20 cellular contexts compared by ENCODE assay signal in genomic region chrX:137198040-137198439, GRCh38.
DNase-seq lines count a peak whose midpoint lies in the region; ATAC-seq, FAIRE-seq and TF ChIP-seq lines count a peak whose summit lies in the region.
"Had no signal": no experiment of that assay in that cellular context is flagged by ENCODE, and none has a peak within 500 bp of the region (broad histone marks: within the 10 kb centered on the region; RNA-seq: fewer than 3 reads in every experiment).

No MANE protein-coding gene starts in this region.

- intact Hi-C loops in PC-3 (cut with micrococcal nuclease): loop anchor here (5.0 to 10.0 kb wide), 2 partner anchors 83 to 834 kb away; no protein-coding TSS in a partner anchor

- no peak overlapping the region for H3K9ac ChIP-seq in PC-3 (ENCODE audit: low read length)
- no peak overlapping the region for H3K9ac ChIP-seq in astrocyte (ENCODE audit: low read length)
- H3K9ac ChIP-seq: BLaER1 had no signal

- POLR2A ChIA-PET in PC-3 (lab: Charles Lee; ENCODE audit: unreplicated experiment): no interaction called here

- H3K4me2 ChIP-seq in PC-3 (ENCODE audit: low read length): peak overlapping the region; percentile 68
- no peak overlapping the region for H3K4me2 ChIP-seq in astrocyte (ENCODE audit: low read length)
- H3K4me2 ChIP-seq: BLaER1, GM23338 had no signal

- BruUV-seq in PC-3 (replicated peaks; lab: Mats Ljungman, UMichigan): no TSS peak

- peak; percentile 17 for FAIRE-seq in astrocyte (lab: Jason Lieb, UNC)
- FAIRE-seq: A204.1, GM12891, GM18507 had no signal

- H3K27ac ChIP-seq in PC-3 (ENCODE audit: low read length) (peak overlapping the region; percentile 75), astrocyte (ENCODE audit: low read depth, low read length) (no peak overlapping the region), epithelial cell of prostate (peak overlapping the region; percentile 32)
- H3K27ac ChIP-seq: BLaER1, C4-2B had no signal

- no peaks in the 10 kb centered on the region for H3K9me3 Mint-ChIP-seq in astrocyte (ENCODE audit: unreplicated experiment)
- H3K9me3 Mint-ChIP-seq: CD4-positive, CD25-positive, alpha-beta regulatory T cell; CD8-positive, alpha-beta T cell; GM23338 had no signal

- no peaks in the 10 kb centered on the region for H3K9me2 ChIP-seq in PC-3 (replicated peaks; ENCODE audit: low read length)

- no peaks in the 10 kb centered on the region for H4K20me1 ChIP-seq in PC-3 (ENCODE audit: low read length)
- H4K20me1 ChIP-seq in astrocyte (ENCODE audit: insufficient read depth, low read length): no peaks in the 10 kb centered on the region
- H4K20me1 ChIP-seq: BLaER1 had no signal

- H2AFZ ChIP-seq in PC-3 (ENCODE audit: low read length): no peak overlapping the region
- no peak overlapping the region for H2AFZ ChIP-seq in astrocyte (ENCODE audit: low read depth, low read length)
- H2AFZ ChIP-seq: GM23338 had no signal

- no peaks in the 10 kb centered on the region for H3K79me2 ChIP-seq in PC-3 (ENCODE audit: low read length)
- no peaks in the 10 kb centered on the region for H3K79me2 ChIP-seq in astrocyte (ENCODE audit: insufficient read depth, low read length)

- H3K4me1 ChIP-seq in PC-3 (ENCODE audit: insufficient read depth, low read length): peaks cover 38% of the 10 kb centered on the region
- no peaks in the 10 kb centered on the region for H3K4me1 ChIP-seq in astrocyte (ENCODE audit: insufficient read depth, low read length)
- H3K4me1 ChIP-seq: BLaER1 had no signal

- H3K4me1 Mint-ChIP-seq in astrocyte (ENCODE audit: low read depth, unreplicated experiment): no peaks in the 10 kb centered on the region
- H3K4me1 Mint-ChIP-seq: B cell; CD4-positive, CD25-positive, alpha-beta regulatory T cell; GM23338; H9 had no signal

- H3K27ac Mint-ChIP-seq in astrocyte (ENCODE audit: unreplicated experiment): no peak overlapping the region
- H3K27ac Mint-ChIP-seq: B cell; CD4-positive, CD25-positive, alpha-beta regulatory T cell; CD8-positive, alpha-beta T cell; GM23338; H9 had no signal

- ATAC-seq in PC-3 (peak; percentile 71), HG03442 (IDR thresholded peaks at IDR 0.05; ENCODE audit: unreplicated experiment) (no peak)
- ATAC-seq: CD8-positive, alpha-beta T cell; GM23338; HCT116 had no signal

- H3K27me3 ChIP-seq in PC-3 (ENCODE audit: low read length) (no peaks in the 10 kb centered on the region), astrocyte (ENCODE audit: insufficient read depth, low read length) (no peaks in the 10 kb centered on the region)

- H3K27me3 Mint-ChIP-seq in astrocyte (ENCODE audit: low read depth, unreplicated experiment): peaks cover 14% of the 10 kb centered on the region
- H3K27me3 Mint-ChIP-seq: B cell had no signal

- no peaks in the 10 kb centered on the region for H3K36me3 ChIP-seq in PC-3 (ENCODE audit: low read depth, low read length)
- H3K36me3 ChIP-seq in astrocyte (ENCODE audit: insufficient read depth, low read length): no peaks in the 10 kb centered on the region
- H3K36me3 ChIP-seq: BLaER1 had no signal

- H3K4me3 ChIP-seq in PC-3 (ENCODE audit: low read length) (no peak overlapping the region), astrocyte (ENCODE audit: insufficient read depth, low read depth, low read length) (no peak overlapping the region)
- H3K4me3 ChIP-seq: BLaER1, GM23338 had no signal

- peak; percentile 85 for DNase-seq in PC-3
- DNase-seq in astrocyte (ENCODE audit: low read depth): no peak
- peak; percentile 48 for DNase-seq in epithelial cell of prostate (ENCODE audit: low read depth, low spot score)
- DNase-seq in A172 (ENCODE audit: low spot score): no peak
- no peak for DNase-seq in D341Med (ENCODE audit: low spot score)
- DNase-seq: CD4-positive, CD25-positive, alpha-beta regulatory T cell; CD8-positive, alpha-beta T cell; DMS53; DMS79 treated with DMSO at 0.1 percent for 48 hours; GF-D8; H9 had no signal

- peaks cover 4% of the 10 kb centered on the region for H3F3A ChIP-seq in PC-3 (ENCODE audit: low read length, unreplicated experiment)

- TF ChIP-seq CTCF in PC-3 (conservative IDR thresholded peaks at IDR 0.05; ENCODE audit: low read depth, low read length): no peak
- TF ChIP-seq CTCF in astrocyte (IDR thresholded peaks at IDR 0.05; ENCODE audit: insufficient read depth, low read depth, low read length): no peak

- no peak overlapping the region for H3K4me3 Mint-ChIP-seq in astrocyte (ENCODE audit: unreplicated experiment)
- H3K4me3 Mint-ChIP-seq: B cell; CD4-positive, CD25-positive, alpha-beta regulatory T cell; CD8-positive, alpha-beta T cell; GM23338; H9 had no signal

- CTCF ChIA-PET in PC-3 (lab: Charles Lee): no interaction called here

- H3K9me3 ChIP-seq in PC-3 (ENCODE audit: low read length) (no peaks in the 10 kb centered on the region), astrocyte (ENCODE audit: insufficient read depth, low read depth, low read length) (no peaks in the 10 kb centered on the region)
- H3K9me3 ChIP-seq: BLaER1 had no signal

- H3K36me3 Mint-ChIP-seq in astrocyte (ENCODE audit: low read depth, unreplicated experiment): no peaks in the 10 kb centered on the region
- H3K36me3 Mint-ChIP-seq: CD4-positive, CD25-positive, alpha-beta regulatory T cell; CD8-positive, alpha-beta T cell had no signal

Comparison
In these comparisons a context has a peak if more than half of its experiments do, and no peak if none do; other contexts are left out.
1. DNase-seq: peak in PC-3 (single experiment) and epithelial cell of prostate (single experiment); none in astrocyte (single experiment), A172 (single experiment) and D341Med (single experiment).